In genomic region chr11:116786360-116786759, GRCh38 we compare ENCODE assay signal across 11 cellular contexts. TPM values are rescaled to one million over a fixed set of nuclear protein-coding genes. Genes with fewer than 3 reads are reported as not detected.
DNase-seq lines count a peak whose midpoint lies in the region; ATAC-seq and TF ChIP-seq lines count a peak whose summit lies in the region.
"Had no signal": no experiment of that assay in that cellular context is flagged by ENCODE, and none has a peak within 500 bp of the region (broad histone marks: within the 10 kb centered on the region; RNA-seq: fewer than 3 reads in every experiment).

No MANE protein-coding gene starts in this region.

- peak overlapping the region; percentile 87 to 98 (median 94) for H3K4me2 ChIP-seq in BLaER1 treated with 17β-estradiol and CSF1 and Interleukin-3, amounts not matched to agents 10 nM and 100 nM
- no peak overlapping the region for H3K4me2 ChIP-seq in H9 (ENCODE audit: insufficient read depth, insufficient read length, low read length)

- peaks cover 52 to 58% (median 56%) of the 10 kb centered on the region in 11 experiments for H3K36me3 ChIP-seq in BLaER1 treated with 17β-estradiol and CSF1 and Interleukin-3, amounts not matched to agents 10 nM and 100 nM
- peaks cover 39 to 55% (median 40%) of the 10 kb centered on the region in 3 experiments for H3K36me3 ChIP-seq in naive thymus-derived CD4-positive, alpha-beta T cell (ENCODE audit: control insufficient read depth in 2 of 3, insufficient read depth in 3 of 3, low read length in 3 of 3)

- no peak overlapping the region for H2BK12ac ChIP-seq in H9 (ENCODE audit: insufficient read length, low read depth, low read length)

- peaks cover 19 to 41% (median 29%) of the 10 kb centered on the region in 10 experiments for H3K4me1 ChIP-seq in BLaER1 treated with 17β-estradiol and CSF1 and Interleukin-3, amounts not matched to agents 10 nM and 100 nM
- no peaks in the 10 kb centered on the region; the same call in 1 of the 2 replicates for H3K4me1 ChIP-seq in H9 (ENCODE audit: insufficient read depth, low read length)
- peaks cover 13 to 24% of the 10 kb centered on the region in 2 donors for H3K4me1 ChIP-seq in naive thymus-derived CD4-positive, alpha-beta T cell (ENCODE audit: control insufficient read depth in 2 of 2, insufficient read depth in 2 of 2, low read length in 2 of 2)

- no peak overlapping the region for H2BK120ac ChIP-seq in H9 (ENCODE audit: low read depth, low read length, poor library complexity, severe bottlenecking)

- POLR2A ChIA-PET in naive thymus-derived CD4-positive, alpha-beta T cell (lab: Charles Lee): interaction anchor here (0.8 to 3.3 kb wide), 7 partner anchors 10 to 444 kb away, joined by 3 to 49 read pairs (median 3); partner anchors contain the start of genes BUD13 and PAFAH1B2

- H3K4ac ChIP-seq in H9 (ENCODE audit: low read depth, low read length): no peak overlapping the region

- peak overlapping the region; percentile 88 to 91; a peak in 4 of 5 replicates for H3K4me3 Mint-ChIP-seq in H9
- H3K4me3 Mint-ChIP-seq in activated T-helper 17 cell treated with anti-CD3 and anti-CD28 coated beads, Interleukin-2, amount 50 U/mL, for 72 hours: peak overlapping the region; percentile 99
- peak overlapping the region; percentile 85 to 98 (median 92) for H3K4me3 Mint-ChIP-seq in naive thymus-derived CD4-positive, alpha-beta T cell

- H3K56ac ChIP-seq in H9 (ENCODE audit: insufficient read length, low read depth, low read length): no peak overlapping the region

- H3K9me3 ChIP-seq in BLaER1 treated with 17β-estradiol and CSF1 and Interleukin-3, amounts not matched to agents 10 nM and 100 nM (replicated peaks in 1 of 11): no peaks in the 10 kb centered on the region
- H3K9me3 ChIP-seq in H9 (ENCODE audit: control insufficient read depth, low read depth, low read length): no peaks in the 10 kb centered on the region
- no peaks in the 10 kb centered on the region for H3K9me3 ChIP-seq in naive thymus-derived CD4-positive, alpha-beta T cell (ENCODE audit: control insufficient read depth in 2 of 3, low read length in 3 of 3)

- no peaks in the 10 kb centered on the region for H3K9me3 Mint-ChIP-seq in H9
- no peaks in the 10 kb centered on the region for H3K9me3 Mint-ChIP-seq in activated T-helper 17 cell treated with anti-CD3 and anti-CD28 coated beads, Interleukin-2, amount 50 U/mL, for 72 hours
- H3K9me3 Mint-ChIP-seq in naive thymus-derived CD4-positive, alpha-beta T cell: peaks cover 0 to 5% (median 0%) of the 10 kb centered on the region in 11 donors

- no peak overlapping the region for H3T11ph ChIP-seq in H9 (ENCODE audit: low read length)

- H3K27me3 Mint-ChIP-seq in H9 (ENCODE audit: low read depth): peaks cover 22% of the 10 kb centered on the region
- no peaks in the 10 kb centered on the region for H3K27me3 Mint-ChIP-seq in activated T-helper 17 cell treated with anti-CD3 and anti-CD28 coated beads, Interleukin-2, amount 50 U/mL, for 72 hours
- H3K27me3 Mint-ChIP-seq in naive thymus-derived CD4-positive, alpha-beta T cell: no peaks in the 10 kb centered on the region

- no peak overlapping the region for H2BK5ac ChIP-seq in H9 (ENCODE audit: insufficient read length, low read length)

- H3K27me3 ChIP-seq in BLaER1 treated with 17β-estradiol and CSF1 and Interleukin-3, amounts not matched to agents 10 nM and 100 nM: no peaks in the 10 kb centered on the region
- no peaks in the 10 kb centered on the region; the same call in 1 of the 2 replicates for H3K27me3 ChIP-seq in H9 (ENCODE audit: insufficient read depth, low read length)
- no peaks in the 10 kb centered on the region for H3K27me3 ChIP-seq in naive thymus-derived CD4-positive, alpha-beta T cell (ENCODE audit: control insufficient read depth in 2 of 2, insufficient read depth in 2 of 2, low read length in 2 of 2)

- peak overlapping the region in 10 of 11 experiments; percentile 84 to 95 (median 90); a peak in 14 of 22 replicates for H3K9ac ChIP-seq in BLaER1 treated with 17β-estradiol and CSF1 and Interleukin-3, amounts not matched to agents 10 nM and 100 nM
- no peak overlapping the region for H3K9ac ChIP-seq in H9 (ENCODE audit: extremely low read depth, insufficient read length, low read length)

- H3K4me3 ChIP-seq in BLaER1 treated with 17β-estradiol and CSF1 and Interleukin-3, amounts not matched to agents 10 nM and 100 nM: peak overlapping the region; percentile 81 to 98 (median 88); a peak in 18 of 20 replicates
- peak overlapping the region; percentile 79 for H3K4me3 ChIP-seq in naive thymus-derived CD4-positive, alpha-beta T cell (ENCODE audit: low read length)

- H3K18ac ChIP-seq in H9 (ENCODE audit: insufficient read length, low read depth, low read length): no peak overlapping the region

- peaks cover 16% of the 10 kb centered on the region in 2 experiments for H3K4me1 Mint-ChIP-seq in H9
- peaks cover 45% of the 10 kb centered on the region for H3K4me1 Mint-ChIP-seq in activated T-helper 17 cell treated with anti-CD3 and anti-CD28 coated beads, Interleukin-2, amount 50 U/mL, for 72 hours
- peaks cover 33 to 60% (median 52%) of the 10 kb centered on the region in 7 donors for H3K4me1 Mint-ChIP-seq in naive thymus-derived CD4-positive, alpha-beta T cell

- no peak for TF ChIP-seq CTCF in H9 (conservative IDR thresholded peaks at IDR 0.05)

- H4K20me1 ChIP-seq in BLaER1 treated with 17β-estradiol and CSF1 and Interleukin-3, amounts not matched to agents 10 nM and 100 nM: peaks cover 0 to 56% (median 15%) of the 10 kb centered on the region in 11 experiments; a peak in 8 of 22 replicates
- no peaks in the 10 kb centered on the region for H4K20me1 ChIP-seq in H9 (ENCODE audit: control insufficient read depth, insufficient read depth, insufficient read length)

- peaks cover 38 to 59% (median 57%) of the 10 kb centered on the region in 3 experiments for H3K36me3 Mint-ChIP-seq in H9 (ENCODE audit: insufficient read depth in 1 of 3, low read depth in 3 of 3)
- H3K36me3 Mint-ChIP-seq in activated T-helper 17 cell treated with anti-CD3 and anti-CD28 coated beads, Interleukin-2, amount 50 U/mL, for 72 hours (ENCODE audit: low read depth): peaks cover 66% of the 10 kb centered on the region
- peaks cover 11 to 42% (median 32%) of the 10 kb centered on the region in 5 donors for H3K36me3 Mint-ChIP-seq in naive thymus-derived CD4-positive, alpha-beta T cell

- no peak overlapping the region for H2AFZ ChIP-seq in H9 (ENCODE audit: low read length)

- H3K27ac Mint-ChIP-seq in H9: no peak overlapping the region
- peak overlapping the region; percentile 80 for H3K27ac Mint-ChIP-seq in activated T-helper 17 cell treated with anti-CD3 and anti-CD28 coated beads, Interleukin-2, amount 50 U/mL, for 72 hours
- peak overlapping the region in 8 of 9 donors; percentile 6 to 98 (median 94) for H3K27ac Mint-ChIP-seq in naive thymus-derived CD4-positive, alpha-beta T cell

- CTCF ChIA-PET in naive thymus-derived CD4-positive, alpha-beta T cell (lab: Charles Lee): interaction anchor here (0.7 to 1.5 kb wide), 5 partner anchors 13 to 450 kb away, joined by 3 to 4 read pairs (median 3); partner anchors contain the start of gene BUD13

- H2AK5ac ChIP-seq in H9 (ENCODE audit: insufficient read length, low read length): no peak overlapping the region

- H4K91ac ChIP-seq in H9 (ENCODE audit: insufficient read length, low read depth, low read length): no peak overlapping the region

- H3K23me2 ChIP-seq in H9 (ENCODE audit: insufficient read length, low read depth, low read length, poor library complexity, severe bottlenecking): peaks cover 13% of the 10 kb centered on the region

- WGBS in H9 (ENCODE audit: extremely low coverage, insufficient read length, low lambda C conversion rate): no CpG with 5 or more reads among the region's 2 CpGs

- H3K27ac ChIP-seq in BLaER1 treated with 17β-estradiol and CSF1 and Interleukin-3, amounts not matched to agents 10 nM and 100 nM: no peak overlapping the region
- H3K27ac ChIP-seq in H9 (ENCODE audit: insufficient read length, low read depth, low read length): no peak overlapping the region
- H3K27ac ChIP-seq in naive thymus-derived CD4-positive, alpha-beta T cell (ENCODE audit: low read depth, low read length): peak overlapping the region; percentile 95

- no peak overlapping the region for H4K8ac ChIP-seq in H9 (replicated peaks; ENCODE audit: insufficient read length, low read depth, low read length)

- intact Hi-C loops in naive thymus-derived CD4-positive, alpha-beta T cell (cut with micrococcal nuclease): loop anchor here in 1 of 2 donors (5.0 kb wide), 1 partner anchor 541 kb away; the partner anchor contains the start of gene CEP164
- intact Hi-C loops in posterior cingulate gyrus (cut with DNase I): no loop called here

- no peak overlapping the region for H4K5ac ChIP-seq in H9 (ENCODE audit: insufficient read length, low read depth, low read length)

- no peak overlapping the region for H2BK20ac ChIP-seq in H9 (ENCODE audit: low read depth, low read length, poor library complexity, severe bottlenecking)

- no peak for DNase-seq in H9
- no peak for DNase-seq in naive thymus-derived CD4-positive, alpha-beta T cell
- DNase-seq in activated gamma-delta T cell treated with Interleukin-2 at 50 U/mL for 16 hours: no peak
- DNase-seq in posterior cingulate gyrus: no peak
- no peak for DNase-seq in medulla oblongata (ENCODE audit: extremely low spot score)
- DNase-seq in nucleus accumbens (lab: John Stamatoyannopoulos, UW): no peak
- DNase-seq: activated naive CD4-positive, alpha-beta T cell treated with Interleukin-2 at 50 U/mL for 16 hours; stimulated activated naive CD4-positive, alpha-beta T cell had no signal

- no peak overlapping the region for H3K14ac ChIP-seq in H9 (ENCODE audit: insufficient read depth, low read length)

- peaks cover 5% of the 10 kb centered on the region for H3K79me1 ChIP-seq in H9 (ENCODE audit: insufficient read depth, low read depth, low read length, poor library complexity, severe bottlenecking)

- peaks cover 2% of the 10 kb centered on the region; the same call in 1 of the 2 replicates for H3K79me2 ChIP-seq in H9 (ENCODE audit: insufficient read depth, low read length)

- no peak overlapping the region for H3K23ac ChIP-seq in H9 (ENCODE audit: insufficient read length, low read depth, low read length)

- no peak overlapping the region for H2BK15ac ChIP-seq in H9 (ENCODE audit: low read depth, low read length)

- no peak for ATAC-seq in activated T-helper 17 cell treated with anti-CD3 and anti-CD28 coated beads, Interleukin-2, amount 50 U/mL, for 72 hours (replicated peaks)
- ATAC-seq in naive thymus-derived CD4-positive, alpha-beta T cell: no peak

RNA-seq across cellular contexts. Expression of gene ZPR1, which starts 1.5 kb away (rescaled TPM):
- 77.2 and 82.0 TPM in 2 replicates for total RNA-seq in H9 (2021)
- total RNA-seq in activated T-helper 17 cell treated with anti-CD3 and anti-CD28 coated beads, Interleukin-2, amount 50 U/mL, for 72 hours: 10 to 100 TPM; 66.4 to 98.1 TPM
- 100 to 1,000 TPM in 1 of 5 experiments, 10 to 100 TPM in 4; 65.8 to 117 (median 68.8) TPM for total RNA-seq in naive thymus-derived CD4-positive, alpha-beta T cell
- polyA plus RNA-seq in naive thymus-derived CD4-positive, alpha-beta T cell: 10 to 100 TPM; 30.9 to 38.8 TPM

RNA-seq across cellular contexts. Expression of gene APOA5, which starts 5.3 kb away (rescaled TPM):
- 0.11 TPM in 1 of 2 replicates, not detected in the other for total RNA-seq in H9 (2021)
- total RNA-seq in activated T-helper 17 cell treated with anti-CD3 and anti-CD28 coated beads, Interleukin-2, amount 50 U/mL, for 72 hours: not detected
- not detected for total RNA-seq in naive thymus-derived CD4-positive, alpha-beta T cell
- polyA plus RNA-seq in naive thymus-derived CD4-positive, alpha-beta T cell: not detected
- total RNA-seq: mononuclear cell had no signal

RNA-seq across cellular contexts. Expression of gene BUD13, which starts 13.6 kb away (rescaled TPM):
- 29.3 and 30.0 TPM in 2 replicates for total RNA-seq in H9 (2021)
- total RNA-seq in activated T-helper 17 cell treated with anti-CD3 and anti-CD28 coated beads, Interleukin-2, amount 50 U/mL, for 72 hours: 10 to 100 TPM; 22.0 to 28.7 TPM
- 10 to 100 TPM; 10.3 to 32.0 (median 20.3) TPM for total RNA-seq in naive thymus-derived CD4-positive, alpha-beta T cell
- 10 to 100 TPM in 1 of 2 donors, 1 to 10 TPM in 1; 9.4 to 27.9 TPM for polyA plus RNA-seq in naive thymus-derived CD4-positive, alpha-beta T cell

RNA-seq across cellular contexts. Expression of gene APOA4, which starts 36.7 kb away (rescaled TPM):
- not detected in 2 replicates for total RNA-seq in H9 (2021)
- total RNA-seq in activated T-helper 17 cell treated with anti-CD3 and anti-CD28 coated beads, Interleukin-2, amount 50 U/mL, for 72 hours: not detected
- total RNA-seq in naive thymus-derived CD4-positive, alpha-beta T cell: not detected
- polyA plus RNA-seq in naive thymus-derived CD4-positive, alpha-beta T cell: not detected
- total RNA-seq: mononuclear cell had no signal

RNA-seq across cellular contexts. Expression of gene APOC3, which starts 43.3 kb away (rescaled TPM):
- not detected in 2 replicates for total RNA-seq in H9 (2021)
- total RNA-seq in activated T-helper 17 cell treated with anti-CD3 and anti-CD28 coated beads, Interleukin-2, amount 50 U/mL, for 72 hours: not detected
- total RNA-seq in naive thymus-derived CD4-positive, alpha-beta T cell: not detected
- not detected for polyA plus RNA-seq in naive thymus-derived CD4-positive, alpha-beta T cell
- total RNA-seq: mononuclear cell had no signal

Comparison
In these comparisons a context has a peak if more than half of its experiments do, and no peak if none do; other contexts are left out.
1. H3K27ac Mint-ChIP-seq: peak in activated T-helper 17 cell treated with anti-CD3 and anti-CD28 coated beads, Interleukin-2, amount 50 U/mL, for 72 hours (single experiment) and naive thymus-derived CD4-positive, alpha-beta T cell (8 of 9); none in H9 (0 of 3).
2. Peak in every context shown above with its lines, with median percentiles within 50 percentile points of each other: H3K4me3 Mint-ChIP-seq.